8 cellular contexts compared by ENCODE assay signal in the genomic region with DNA sequence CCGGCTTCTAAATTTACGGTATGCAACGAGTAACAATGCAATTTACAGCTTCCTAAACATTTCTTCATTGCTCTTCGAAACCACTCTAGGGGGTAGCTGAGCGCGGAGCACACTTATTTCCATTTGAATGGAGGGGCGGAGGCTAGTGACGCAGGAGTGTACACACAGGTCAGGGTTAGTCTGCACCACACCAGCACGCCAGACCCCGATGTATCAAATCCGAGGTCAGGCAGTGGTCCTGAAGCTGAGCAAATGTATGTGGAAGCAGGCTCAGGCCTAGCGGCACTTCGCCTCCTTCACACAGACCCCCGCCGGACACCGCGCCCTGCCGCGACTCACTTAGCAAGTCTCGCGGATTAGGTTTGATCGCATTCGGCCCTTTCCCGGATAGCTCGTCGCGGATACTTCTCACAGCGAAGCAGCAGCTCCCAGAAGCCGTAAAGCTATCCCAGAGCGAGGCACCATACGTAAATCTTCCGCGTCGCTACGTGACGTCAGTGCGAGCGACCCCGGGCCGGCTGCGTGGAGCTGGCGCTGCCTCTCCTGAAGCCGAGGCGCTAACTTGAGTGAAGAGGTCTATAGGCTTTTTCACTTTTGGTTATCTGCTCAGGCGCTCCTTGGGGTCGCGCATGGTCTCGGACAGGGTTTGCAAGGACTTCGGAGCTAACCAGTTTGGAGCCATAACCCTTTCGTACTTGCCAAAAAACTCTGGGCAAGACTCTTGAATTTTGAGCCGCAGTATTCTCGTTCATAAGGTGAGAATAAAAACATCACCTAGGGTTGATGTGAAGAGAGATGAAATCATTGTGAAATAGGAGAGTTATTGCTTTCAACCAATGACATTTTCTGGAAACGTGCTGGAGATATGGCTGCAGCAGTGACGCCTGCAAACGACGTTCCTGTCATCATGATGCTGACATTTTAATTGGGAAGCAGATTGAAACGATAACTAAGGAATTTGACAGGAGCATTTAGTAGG. TPM values are rescaled to one million over a fixed set of nuclear protein-coding genes. Genes with fewer than 3 reads are reported as not detected.
A peak's percentile ranks its signal among the peaks of the same experiment; 100 is the strongest.
DNase-seq lines count a peak whose midpoint lies in the region; ATAC-seq and TF ChIP-seq lines count a peak whose summit lies in the region.

A gene with protein sequence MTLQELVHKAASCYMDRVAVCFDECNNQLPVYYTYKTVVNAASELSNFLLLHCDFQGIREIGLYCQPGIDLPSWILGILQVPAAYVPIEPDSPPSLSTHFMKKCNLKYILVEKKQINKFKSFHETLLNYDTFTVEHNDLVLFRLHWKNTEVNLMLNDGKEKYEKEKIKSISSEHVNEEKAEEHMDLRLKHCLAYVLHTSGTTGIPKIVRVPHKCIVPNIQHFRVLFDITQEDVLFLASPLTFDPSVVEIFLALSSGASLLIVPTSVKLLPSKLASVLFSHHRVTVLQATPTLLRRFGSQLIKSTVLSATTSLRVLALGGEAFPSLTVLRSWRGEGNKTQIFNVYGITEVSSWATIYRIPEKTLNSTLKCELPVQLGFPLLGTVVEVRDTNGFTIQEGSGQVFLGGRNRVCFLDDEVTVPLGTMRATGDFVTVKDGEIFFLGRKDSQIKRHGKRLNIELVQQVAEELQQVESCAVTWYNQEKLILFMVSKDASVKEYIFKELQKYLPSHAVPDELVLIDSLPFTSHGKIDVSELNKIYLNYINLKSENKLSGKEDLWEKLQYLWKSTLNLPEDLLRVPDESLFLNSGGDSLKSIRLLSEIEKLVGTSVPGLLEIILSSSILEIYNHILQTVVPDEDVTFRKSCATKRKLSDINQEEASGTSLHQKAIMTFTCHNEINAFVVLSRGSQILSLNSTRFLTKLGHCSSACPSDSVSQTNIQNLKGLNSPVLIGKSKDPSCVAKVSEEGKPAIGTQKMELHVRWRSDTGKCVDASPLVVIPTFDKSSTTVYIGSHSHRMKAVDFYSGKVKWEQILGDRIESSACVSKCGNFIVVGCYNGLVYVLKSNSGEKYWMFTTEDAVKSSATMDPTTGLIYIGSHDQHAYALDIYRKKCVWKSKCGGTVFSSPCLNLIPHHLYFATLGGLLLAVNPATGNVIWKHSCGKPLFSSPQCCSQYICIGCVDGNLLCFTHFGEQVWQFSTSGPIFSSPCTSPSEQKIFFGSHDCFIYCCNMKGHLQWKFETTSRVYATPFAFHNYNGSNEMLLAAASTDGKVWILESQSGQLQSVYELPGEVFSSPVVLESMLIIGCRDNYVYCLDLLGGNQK (minus strand): TSS at position 469 of the 979 bp plus-strand sequence. CDS start 3,192 bp downstream, outside the sequence.

- TF ChIP-seq CTCF in GM12864 (IDR thresholded peaks at IDR 0.05; ENCODE audit: low read depth, low read length, missing control alignments) (no peak), cardiac muscle cell (IDR thresholded peaks at IDR 0.05; ENCODE audit: low read depth, low read length) (no peak), parathyroid adenoma (IDR thresholded peaks at IDR 0.05) (no peak), transverse colon (IDR thresholded peaks at IDR 0.05) (peak in 1 of 5 experiments; percentile 17)

- no peak within 1 kb of the TSS for H3K9ac ChIP-seq in parathyroid adenoma

- peak; percentile 86 for TF ChIP-seq POLR2A in transverse colon (IDR thresholded peaks at IDR 0.05)

- H3K4me2 ChIP-seq in parathyroid adenoma (ENCODE audit: low read length), result peak within 1 kb of the TSS; percentile 76

- peaks cover 6% of the 10 kb centered on the region for H3K4me1 ChIP-seq in cardiac muscle cell (ENCODE audit: low read depth)
- peaks cover 2% of the 10 kb centered on the region for H3K4me1 ChIP-seq in parathyroid adenoma
- peaks cover 9 to 24% (median 18%) of the 10 kb centered on the region in 4 donors for H3K4me1 ChIP-seq in transverse colon

- H3K9me3 Mint-ChIP-seq in activated naive CD8-positive, alpha-beta T cell treated with anti-CD3 and anti-CD28 coated beads, Interleukin-2, amount 50 U/mL, for 24 hours, result no peaks in the 10 kb centered on the region

- H3K36me3 ChIP-seq in cardiac muscle cell (peaks cover under 1% of the 10 kb centered on the region), parathyroid adenoma (ENCODE audit: control insufficient read depth, insufficient read depth, low read length) (no peaks in the 10 kb centered on the region), transverse colon (no peaks in the 10 kb centered on the region)

- no peaks in the 10 kb centered on the region for H3K9me3 ChIP-seq in cardiac muscle cell (ENCODE audit: low read depth)
- H3K9me3 ChIP-seq in parathyroid adenoma (ENCODE audit: control insufficient read depth, low read length), result no peaks in the 10 kb centered on the region
- no peaks in the 10 kb centered on the region for H3K9me3 ChIP-seq in transverse colon

- peak within 1 kb of the TSS; percentile 96 for H3K27ac Mint-ChIP-seq in activated naive CD8-positive, alpha-beta T cell treated with anti-CD3 and anti-CD28 coated beads, Interleukin-2, amount 50 U/mL, for 24 hours

- WGBS in transverse colon (ENCODE audit: low coverage in 1 of 2), 2 donors, result 0% methylated on average over 13 to 57 of the region's 57 CpGs

- intact Hi-C loops in transverse colon (cut with DNase I; ENCODE audit: low total_unique reads), result no loop called here

- H3K27me3 ChIP-seq in cardiac muscle cell (no peaks in the 10 kb centered on the region), parathyroid adenoma (ENCODE audit: control insufficient read depth, insufficient read depth, low read length) (no peaks in the 10 kb centered on the region), transverse colon (no peaks in the 10 kb centered on the region)

- no peaks in the 10 kb centered on the region for H3K27me3 Mint-ChIP-seq in activated naive CD8-positive, alpha-beta T cell treated with anti-CD3 and anti-CD28 coated beads, Interleukin-2, amount 50 U/mL, for 24 hours

- H3K4me3 ChIP-seq in GM12864 (ENCODE audit: low read depth, low read length) (peak within 1 kb of the TSS; percentile 82), cardiac muscle cell (peak within 1 kb of the TSS; percentile 86), parathyroid adenoma (ENCODE audit: low read depth, low read length) (peak within 1 kb of the TSS; percentile 91), transverse colon (peak within 1 kb of the TSS; percentile 45 to 74 (median 64))

- H3K27ac ChIP-seq in cardiac muscle cell (peak within 1 kb of the TSS; percentile 98), parathyroid adenoma (peak within 1 kb of the TSS; percentile 87), transverse colon (peak within 1 kb of the TSS; percentile 91 to 99 (median 96))

- in situ Hi-C loops in transverse colon (cut with MboI; ENCODE audit: low pct_ligation_motif_present in 1 of 4, low pct_unique_long_range_greater_than_20kb in 1 of 4, low sequenced_read_pairs in 3 of 4), result no loop called here

- TF ChIP-seq EP300 in transverse colon (IDR thresholded peaks at IDR 0.05; ENCODE audit: low read depth), result no peak

- peaks cover 42% of the 10 kb centered on the region for H3K4me1 Mint-ChIP-seq in activated naive CD8-positive, alpha-beta T cell treated with anti-CD3 and anti-CD28 coated beads, Interleukin-2, amount 50 U/mL, for 24 hours

- peak; percentile 80 for DNase-seq in GM12864 (ENCODE audit: low read depth)
- peak; percentile 94 to 98 (median 97) for DNase-seq in NCI-H1417 (lab: John Stamatoyannopoulos, UW)
- DNase-seq in SW 1271 (lab: John Stamatoyannopoulos, UW), result peak; percentile 55 to 88
- DNase-seq in activated naive CD8-positive, alpha-beta T cell treated with anti-CD3 and anti-CD28 coated beads, Interleukin-2, amount 50 U/mL, for 24 hours, result peak; percentile 95
- DNase-seq in cardiac muscle cell (ENCODE audit: low read depth in 1 of 2, low spot score in 1 of 2), result peak; percentile 95 to 97
- DNase-seq in transverse colon, result peak; percentile 96

- H3K79me2 ChIP-seq in parathyroid adenoma, result no peaks in the 10 kb centered on the region

- ATAC-seq in HG02759 (IDR thresholded peaks at IDR 0.05; ENCODE audit: unreplicated experiment), result peak; percentile 95
- ATAC-seq in activated naive CD8-positive, alpha-beta T cell treated with anti-CD3 and anti-CD28 coated beads, Interleukin-2, amount 50 U/mL, for 24 hours, result peak; percentile 98

- H2AFZ ChIP-seq in parathyroid adenoma, result peak within 1 kb of the TSS; percentile 81

- peaks cover 16% of the 10 kb centered on the region for H3K36me3 Mint-ChIP-seq in activated naive CD8-positive, alpha-beta T cell treated with anti-CD3 and anti-CD28 coated beads, Interleukin-2, amount 50 U/mL, for 24 hours (ENCODE audit: low read depth)

- peak within 1 kb of the TSS; percentile 97 for H3K4me3 Mint-ChIP-seq in activated naive CD8-positive, alpha-beta T cell treated with anti-CD3 and anti-CD28 coated beads, Interleukin-2, amount 50 U/mL, for 24 hours

RNA-seq across cellular contexts. Expression of the gene that starts here (rescaled TPM):
- total RNA-seq in cardiac muscle cell (5.2 and 8.4 TPM in 2 replicates), transverse colon (10 to 100 TPM in 1 of 4 donors, 1 to 10 TPM in 3; 5.0 to 12.3 (median 7.6) TPM)
- polyA plus RNA-seq in cardiac muscle cell, result 13.2 and 15.7 TPM in 2 replicates

Comparison
In these comparisons a context has a peak if more than half of its experiments do, and no peak if none do; other contexts are left out.
1. Peak in every context shown above with its lines: DNase-seq, ATAC-seq, H3K4me3 ChIP-seq and H3K27ac ChIP-seq.